ENCODE assay signal across 27 cellular contexts in the genomic region with DNA sequence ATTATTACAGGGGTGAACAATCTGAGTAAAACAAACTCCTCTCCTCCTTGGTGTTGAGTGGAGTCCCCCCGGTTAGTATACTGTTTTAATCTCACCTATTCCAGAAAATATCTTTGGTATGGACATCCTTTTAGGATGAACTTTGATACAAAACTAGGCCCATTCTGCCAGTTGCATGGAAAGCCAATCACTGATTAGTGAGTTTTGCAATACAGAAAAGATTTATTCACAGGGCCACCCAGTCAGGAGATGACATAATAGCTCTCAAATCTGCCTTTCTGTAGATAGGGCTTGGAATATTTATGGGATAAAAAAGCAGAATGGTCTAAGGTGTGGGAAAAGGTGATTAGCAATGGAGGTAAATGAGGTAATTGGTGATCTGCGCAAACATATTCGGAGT. TPM values are rescaled to one million over a fixed set of nuclear protein-coding genes. Genes with fewer than 3 reads are reported as not detected.
DNase-seq lines count a peak whose midpoint lies in the region; ATAC-seq and TF ChIP-seq lines count a peak whose summit lies in the region.
"Had no signal": no experiment of that assay in that cellular context is flagged by ENCODE, and none has a peak within 500 bp of the region (broad histone marks: within the 10 kb centered on the region; RNA-seq: fewer than 3 reads in every experiment).

No MANE protein-coding gene starts in this region.

- H2BK12ac ChIP-seq in neuronal stem cell (ENCODE audit: low read length), result no peak overlapping the region

- 77% methylated on average over 3 of the region's 3 CpGs for WGBS in right lobe of liver (ENCODE audit: insufficient coverage, low coverage, low lambda C conversion rate, missing lambda C conversion rate)
- no CpG with 5 or more reads among the region's 3 CpGs for WGBS in neuronal stem cell (ENCODE audit: extremely low coverage in 2 of 2, insufficient read length in 2 of 2, insufficient replicate concordance in 1 of 2), 2 donors

- H3K27me3 ChIP-seq in right lobe of liver (no peaks in the 10 kb centered on the region), neuronal stem cell (ENCODE audit: control insufficient read depth in 3 of 3, insufficient read depth in 3 of 3, low read depth in 1 of 3, low read length in 3 of 3) (no peaks in the 10 kb centered on the region)
- H3K27me3 ChIP-seq: BE2C, BLaER1 had no signal

- H3K4me1 ChIP-seq in right lobe of liver (peaks cover 0 to 17% (median 0%) of the 10 kb centered on the region in 4 donors), neuronal stem cell (ENCODE audit: control insufficient read depth in 2 of 2, insufficient read depth in 1 of 2, low read depth in 1 of 2, low read length in 2 of 2) (peaks cover 0 to 3% of the 10 kb centered on the region in 2 donors)
- H3K4me1 ChIP-seq: BE2C, BLaER1 had no signal

- H3K23ac ChIP-seq in neuronal stem cell (ENCODE audit: low read depth, low read length, poor library complexity), result no peak overlapping the region

- H3K9ac ChIP-seq in neuronal stem cell (ENCODE audit: low read depth, low read length, poor library complexity), result no peak overlapping the region
- H3K9ac ChIP-seq: BLaER1 had no signal

- H3K27ac ChIP-seq in right lobe of liver, result peak overlapping the region in 1 of 3 donors; percentile 44
- H3K27ac ChIP-seq in neuronal stem cell (replicated peaks; ENCODE audit: low read length), result no peak overlapping the region
- H3K27ac ChIP-seq: BLaER1 had no signal

- DNase-seq in left lobe of liver (ENCODE audit: low spot score), result no peak
- DNase-seq in right lobe of liver, result no peak
- DNase-seq in neuronal stem cell (ENCODE audit: low spot score), result no peak
- no peak for DNase-seq in stimulated activated CD8-positive, alpha-beta memory T cell treated with anti-CD3 and anti-CD28 coated beads, Interleukin-4, amount 100 ng/mL, for 48 hours
- DNase-seq: 8988T; ACHN; BE2C; C1 segment of cervical spinal cord; CD4-positive, alpha-beta memory T cell; CD4-positive, CD25-positive, alpha-beta regulatory T cell; CD8-positive, alpha-beta memory T cell; COR-L47; DMS 273 treated with DMSO at 0.1 percent for 48 hours; DMS153; DMS53; DMS79; DND-41; EL; GDM1 had no signal

- no peak overlapping the region for H2BK120ac ChIP-seq in neuronal stem cell (ENCODE audit: low read depth, low read length)

- no peak overlapping the region for H4K8ac ChIP-seq in neuronal stem cell (ENCODE audit: low read depth, low read length)

- H2BK15ac ChIP-seq in neuronal stem cell (ENCODE audit: low read length), result no peak overlapping the region

- H3K36me3 ChIP-seq in right lobe of liver (no peaks in the 10 kb centered on the region), neuronal stem cell (replicated peaks in 1 of 2; ENCODE audit: control insufficient read depth in 2 of 2, insufficient read depth in 2 of 2, low read length in 2 of 2) (no peaks in the 10 kb centered on the region)
- H3K36me3 ChIP-seq: BE2C, BLaER1 had no signal

- no peaks in the 10 kb centered on the region for H3K79me1 ChIP-seq in neuronal stem cell (ENCODE audit: low read depth, low read length)

- TF ChIP-seq POLR2A in right lobe of liver (IDR thresholded peaks at IDR 0.05), result no peak

- H3K4me3 ChIP-seq in right lobe of liver, result no peak overlapping the region
- H3K4me3 ChIP-seq in neuronal stem cell (ENCODE audit: low read length in 2 of 2), result no peak overlapping the region
- H3K4me3 ChIP-seq: BLaER1, GM12878 had no signal

- no peaks in the 10 kb centered on the region for H3K9me3 ChIP-seq in right lobe of liver
- H3K9me3 ChIP-seq in neuronal stem cell (replicated peaks in 1 of 2; ENCODE audit: control insufficient read depth in 2 of 2, insufficient read depth in 1 of 2, low read depth in 1 of 2, low read length in 2 of 2), result no peaks in the 10 kb centered on the region
- H3K9me3 ChIP-seq: BE2C had no signal

- peak overlapping the region; percentile 42 for H2AFZ ChIP-seq in neuronal stem cell (ENCODE audit: low read length)

- no peak overlapping the region for H2AK5ac ChIP-seq in neuronal stem cell (ENCODE audit: low read depth, low read length)

- H3K4ac ChIP-seq in neuronal stem cell (ENCODE audit: low read length), result no peak overlapping the region

- ATAC-seq in left lobe of liver (peak; percentile 55), right lobe of liver (peak; percentile 31 to 73 (median 57)), GM21576 (IDR thresholded peaks at IDR 0.05; ENCODE audit: unreplicated experiment) (no peak)
- ATAC-seq: GM12878 had no signal

- intact Hi-C loops in right lobe of liver (cut with DNase I), result no loop called here

- TF ChIP-seq CTCF in right lobe of liver (IDR thresholded peaks at IDR 0.05), result no peak

- H2BK5ac ChIP-seq in neuronal stem cell (ENCODE audit: low read length), result no peak overlapping the region

- H3K4me2 ChIP-seq in neuronal stem cell (ENCODE audit: insufficient read depth, low read length, poor library complexity, severe bottlenecking), result no peak overlapping the region
- H3K4me2 ChIP-seq: BLaER1 had no signal

- H4K91ac ChIP-seq in neuronal stem cell (ENCODE audit: low read depth, low read length, poor library complexity), result no peak overlapping the region

- no peak overlapping the region for H3K18ac ChIP-seq in neuronal stem cell (ENCODE audit: low read length)

- H3K14ac ChIP-seq in neuronal stem cell (ENCODE audit: low read length), result no peak overlapping the region

RNA-seq across cellular contexts. Expression of a gene that starts 30.3 kb away (rescaled TPM):
- total RNA-seq in left lobe of liver, result 33.5 TPM
- 10 to 100 TPM in 5 of 6 experiments, 1 to 10 TPM in 1; 9.0 to 39.0 (median 14.7) TPM for total RNA-seq in right lobe of liver
- not detected for polyA plus RNA-seq in neuronal stem cell (2013, experiment 1 of 2)
- not detected for polyA plus RNA-seq in neuronal stem cell (2013, experiment 2 of 2)
- total RNA-seq: A673; CD4-positive, alpha-beta memory T cell; CD4-positive, CD25-positive, alpha-beta regulatory T cell; CD8-positive, alpha-beta memory T cell; Daoy; G401; GM12878 had no signal
- polyA plus RNA-seq: AG04450; CD14-positive monocyte; CD4-positive, alpha-beta memory T cell; CD4-positive, CD25-positive, alpha-beta regulatory T cell; CD8-positive, alpha-beta memory T cell; GM12878 had no signal
